ENCODE assay signal across 8 cellular contexts in the genomic region with DNA sequence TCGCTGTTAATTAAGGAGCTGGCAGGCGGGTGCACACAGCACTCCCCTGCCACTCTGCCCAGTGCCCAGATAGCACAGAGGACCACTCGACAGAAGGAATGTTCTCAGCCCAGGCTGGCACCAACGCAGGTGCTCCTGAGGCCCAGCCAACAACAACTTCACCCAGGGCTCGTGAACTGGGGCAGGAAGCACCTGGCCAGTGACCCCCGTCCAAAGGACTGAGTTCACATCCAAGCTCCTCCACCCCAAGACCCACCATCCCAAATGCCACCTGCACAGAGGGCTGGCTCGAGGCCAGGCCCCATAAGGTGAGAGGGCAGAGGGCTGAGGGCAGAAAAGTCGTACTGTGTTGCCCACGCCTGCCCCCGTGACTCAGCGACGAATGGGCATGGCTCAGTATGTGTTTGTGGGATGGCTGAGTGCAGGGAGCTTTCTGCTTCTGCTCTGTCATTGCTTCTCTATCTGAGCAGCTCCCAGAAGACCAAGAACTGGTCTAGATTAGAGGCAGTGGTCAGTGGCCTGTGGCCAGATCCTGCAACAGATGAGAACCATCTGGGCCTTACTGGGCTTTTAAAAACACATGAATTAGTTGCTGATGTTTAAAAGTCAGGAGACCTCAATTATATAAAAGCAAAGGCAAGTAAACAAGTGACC.
DNase-seq lines count a peak whose midpoint lies in the region; ATAC-seq and TF ChIP-seq lines count a peak whose summit lies in the region.

No MANE protein-coding gene starts in this region.

- H3K4me1 ChIP-seq in BLaER1 (peaks cover 93% of the 10 kb centered on the region), sigmoid colon (peaks cover 0 to 39% (median 29%) of the 10 kb centered on the region in 4 donors)

- 38 to 70% methylated on average over 12 of the region's 12 CpGs for WGBS in sigmoid colon, 2 donors

- H3K4me3 Mint-ChIP-seq in activated naive CD4-positive, alpha-beta T cell treated with anti-CD3 and anti-CD28 coated beads, Interleukin-2, amount 50 U/mL, for 24 hours, result peak overlapping the region; percentile 80

- H3K36me3 ChIP-seq in BLaER1, result peaks cover 60% of the 10 kb centered on the region
- peaks cover 2 to 68% (median 23%) of the 10 kb centered on the region in 4 donors for H3K36me3 ChIP-seq in sigmoid colon

- peak overlapping the region; percentile 51 for H3K4me3 ChIP-seq in BLaER1
- no peak overlapping the region for H3K4me3 ChIP-seq in sigmoid colon

- H3K27me3 ChIP-seq in BLaER1 (no peaks in the 10 kb centered on the region), sigmoid colon (no peaks in the 10 kb centered on the region)

- TF ChIP-seq POLR2A in sigmoid colon (IDR thresholded peaks at IDR 0.05), result no peak

- H3K27ac Mint-ChIP-seq in activated naive CD4-positive, alpha-beta T cell treated with anti-CD3 and anti-CD28 coated beads, Interleukin-2, amount 50 U/mL, for 24 hours, result peak overlapping the region; percentile 89

- H3K9me3 ChIP-seq in BLaER1 (no peaks in the 10 kb centered on the region), sigmoid colon (no peaks in the 10 kb centered on the region)

- H3K27me3 Mint-ChIP-seq in activated naive CD4-positive, alpha-beta T cell treated with anti-CD3 and anti-CD28 coated beads, Interleukin-2, amount 50 U/mL, for 24 hours, result no peaks in the 10 kb centered on the region

- TF ChIP-seq CTCF in sigmoid colon (IDR thresholded peaks at IDR 0.05), result no peak

- H4K20me1 ChIP-seq in BLaER1, result no peaks in the 10 kb centered on the region

- DNase-seq in NCI-H2196 treated with DMSO at 0.1 percent for 48 hours (lab: John Stamatoyannopoulos, UW; ENCODE audit: unreplicated experiment) (peak; percentile 34), glomerular visceral epithelial cell (ENCODE audit: extremely low spot score) (peak; percentile 67), sigmoid colon (peak; percentile 91), NCI-H748 (lab: John Stamatoyannopoulos, UW; ENCODE audit: unreplicated experiment) (no peak), foreskin melanocyte (no peak)

- TF ChIP-seq EP300 in sigmoid colon (IDR thresholded peaks at IDR 0.05), result no peak

- ATAC-seq in GM18868 (IDR thresholded peaks at IDR 0.05; ENCODE audit: unreplicated experiment), result no peak

- no peaks in the 10 kb centered on the region for H3K9me3 Mint-ChIP-seq in activated naive CD4-positive, alpha-beta T cell treated with anti-CD3 and anti-CD28 coated beads, Interleukin-2, amount 50 U/mL, for 24 hours

- intact Hi-C loops in sigmoid colon (cut with DNase I), result loop anchor here (2.0 kb wide), 1 partner anchor 208 kb away; no protein-coding TSS in a partner anchor

- H3K36me3 Mint-ChIP-seq in activated naive CD4-positive, alpha-beta T cell treated with anti-CD3 and anti-CD28 coated beads, Interleukin-2, amount 50 U/mL, for 24 hours, result peaks cover 20% of the 10 kb centered on the region

- H3K4me1 Mint-ChIP-seq in activated naive CD4-positive, alpha-beta T cell treated with anti-CD3 and anti-CD28 coated beads, Interleukin-2, amount 50 U/mL, for 24 hours, result peaks cover 96% of the 10 kb centered on the region

- H3K27ac ChIP-seq in BLaER1, result peak overlapping the region; percentile 98
- peak overlapping the region; percentile 74 to 84 (median 80) for H3K27ac ChIP-seq in sigmoid colon

- peak overlapping the region; percentile 93 for H3K4me2 ChIP-seq in BLaER1

- peak overlapping the region; percentile 84 for H3K9ac ChIP-seq in BLaER1

Comparison
In these comparisons a context has a peak if more than half of its experiments do, and no peak if none do; other contexts are left out.
1. DNase-seq: peak in NCI-H2196 treated with DMSO at 0.1 percent for 48 hours (single experiment), glomerular visceral epithelial cell (single experiment) and sigmoid colon (single experiment); none in NCI-H748 (single experiment) and foreskin melanocyte (single experiment).